Comparison of ENCODE assay signal across 11 cellular contexts in genomic region chr9:92762196-92762595, GRCh38. TPM values are rescaled to one million over a fixed set of nuclear protein-coding genes. Genes with fewer than 3 reads are reported as not detected.
A peak's percentile ranks its signal among the peaks of the same experiment; 100 is the strongest.
DNase-seq lines count a peak whose midpoint lies in the region; ATAC-seq, FAIRE-seq and TF ChIP-seq lines count a peak whose summit lies in the region.
"Had no signal": no experiment of that assay in that cellular context is flagged by ENCODE, and none has a peak within 500 bp of the region (broad histone marks: within the 10 kb centered on the region; RNA-seq: fewer than 3 reads in every experiment).

No MANE protein-coding gene starts in this region.

- H3K4me2 ChIP-seq in A549 (peak overlapping the region; percentile 98; the same call in 2 of the 3 replicates), DOHH2 (ENCODE audit: low read length) (peak overlapping the region; percentile 78)

- H3K79me2 ChIP-seq in DOHH2 (ENCODE audit: control insufficient read depth, low read length), result peaks cover 73% of the 10 kb centered on the region

- H3K4me3 ChIP-seq in A549, result no peak overlapping the region
- H3K4me3 ChIP-seq in DOHH2 (ENCODE audit: low read length), result peak overlapping the region; percentile 92
- H3K4me3 ChIP-seq in lower lobe of right lung, result peak overlapping the region; percentile 99
- peak overlapping the region in 1 of 2 donors; percentile 85 for H3K4me3 ChIP-seq in kidney (ENCODE audit: low read length in 2 of 2)

- H3K4me3 Mint-ChIP-seq in activated T-helper 2 cell treated with anti-CD3 and anti-CD28 coated beads, Interferon-gamma antibody, Interleukin-2, Interleukin-4, amounts not matched to agents 10 μg/mL and 5 μg/mL and 100 μg/mL, durations not matched to agents 14 hours and 24 hours and 36 hours (ENCODE audit: low read depth), result peak overlapping the region; percentile 95

- no peak for TF ChIP-seq CTCF in A549 (IDR thresholded peaks at IDR 0.05)
- TF ChIP-seq CTCF in DOHH2 (IDR thresholded peaks at IDR 0.05; ENCODE audit: low read depth, low read length, poor library complexity, severe bottlenecking), result no peak
- TF ChIP-seq CTCF in lower lobe of right lung (IDR thresholded peaks at IDR 0.05), result no peak
- TF ChIP-seq CTCF in kidney (IDR thresholded peaks at IDR 0.05; ENCODE audit: borderline replicate concordance, extremely low read depth, insufficient read depth), result no peak
- TF ChIP-seq CTCF in GM20000 (IDR thresholded peaks at IDR 0.05; ENCODE audit: extremely low read depth, missing control alignments), result no peak

- H3K27me3 ChIP-seq in DOHH2 (ENCODE audit: control insufficient read depth, low read length) (no peaks in the 10 kb centered on the region), lower lobe of right lung (ENCODE audit: low read depth) (no peaks in the 10 kb centered on the region)
- H3K27me3 ChIP-seq: esophagus muscularis mucosa, upper lobe of left lung had no signal

- H3K9me3 Mint-ChIP-seq in activated T-helper 2 cell treated with anti-CD3 and anti-CD28 coated beads, Interferon-gamma antibody, Interleukin-2, Interleukin-4, amounts not matched to agents 10 μg/mL and 5 μg/mL and 100 μg/mL, durations not matched to agents 14 hours and 24 hours and 36 hours, result no peaks in the 10 kb centered on the region

- no peak for TF ChIP-seq EP300 in A549 (IDR thresholded peaks at IDR 0.05)

- H3K9ac ChIP-seq in kidney (ENCODE audit: low read length in 2 of 2), result no peak overlapping the region

- peaks cover 30% of the 10 kb centered on the region for H4K20me1 ChIP-seq in DOHH2 (ENCODE audit: control insufficient read depth, insufficient read depth, low read depth, low read length)

- H3K4me1 ChIP-seq in A549, result peaks cover 18% of the 10 kb centered on the region
- peaks cover 41% of the 10 kb centered on the region for H3K4me1 ChIP-seq in DOHH2 (ENCODE audit: control insufficient read depth, low read length)
- H3K4me1 ChIP-seq in lower lobe of right lung, result peaks cover 55% of the 10 kb centered on the region
- H3K4me1 ChIP-seq in kidney (ENCODE audit: control insufficient read depth in 1 of 2, insufficient read depth in 1 of 2, low read depth in 1 of 2, low read length in 2 of 2), result peaks cover 16 to 34% of the 10 kb centered on the region in 2 donors

- no peaks in the 10 kb centered on the region for H3F3A ChIP-seq in DOHH2 (ENCODE audit: control insufficient read depth, insufficient read depth)

- ATAC-seq in A549 (no peak), lower lobe of right lung (no peak)

- H3K27ac ChIP-seq in A549, result no peak overlapping the region
- H3K27ac ChIP-seq in DOHH2 (ENCODE audit: low read depth, low read length), result no peak overlapping the region
- no peak overlapping the region for H3K27ac ChIP-seq in lower lobe of right lung
- H3K27ac ChIP-seq in kidney (ENCODE audit: low read depth in 2 of 2, low read length in 2 of 2), result no peak overlapping the region

- no peak for DNase-seq in A549 (ENCODE audit: low read depth in 1 of 2, low spot score in 1 of 2)
- DNase-seq in activated T-helper 2 cell treated with anti-CD3 and anti-CD28 coated beads, Interferon-gamma antibody, Interleukin-2, Interleukin-4, amounts not matched to agents 10 μg/mL and 5 μg/mL and 100 μg/mL, durations not matched to agents 14 hours and 24 hours and 36 hours (ENCODE audit: low spot score), result no peak
- DNase-seq in lower lobe of right lung, result no peak
- DNase-seq in dermis blood vessel endothelial cell, result no peak
- DNase-seq in kidney, result no peak
- DNase-seq in GM20000 (ENCODE audit: low spot score), result no peak
- DNase-seq in NCI-H446 treated with DMSO at 0.1 percent for 48 hours (lab: John Stamatoyannopoulos, UW), result no peak
- DNase-seq: activated gamma-delta T cell treated with Interleukin-2 at 50 U/mL for 16 hours, upper lobe of left lung had no signal

- H3K36me3 Mint-ChIP-seq in activated T-helper 2 cell treated with anti-CD3 and anti-CD28 coated beads, Interferon-gamma antibody, Interleukin-2, Interleukin-4, amounts not matched to agents 10 μg/mL and 5 μg/mL and 100 μg/mL, durations not matched to agents 14 hours and 24 hours and 36 hours (ENCODE audit: low read depth), result no peaks in the 10 kb centered on the region

- no peak overlapping the region for H3K27ac Mint-ChIP-seq in activated T-helper 2 cell treated with anti-CD3 and anti-CD28 coated beads, Interferon-gamma antibody, Interleukin-2, Interleukin-4, amounts not matched to agents 10 μg/mL and 5 μg/mL and 100 μg/mL, durations not matched to agents 14 hours and 24 hours and 36 hours

- POLR2A ChIA-PET in A549 (lab: Yijun Ruan, JAX), result no interaction called here

- FAIRE-seq in A549 (lab: Jason Lieb, UNC) (no peak), kidney (lab: Jason Lieb, UNC) (no peak)

- 90% methylated on average over 4 of the region's 4 CpGs for WGBS in A549 (ENCODE audit: missing lambda C conversion rate)

- no peaks in the 10 kb centered on the region for H3K9me2 ChIP-seq in DOHH2 (replicated peaks; ENCODE audit: control insufficient read depth, low read length)

- peaks cover 32% of the 10 kb centered on the region for H3K4me1 Mint-ChIP-seq in activated T-helper 2 cell treated with anti-CD3 and anti-CD28 coated beads, Interferon-gamma antibody, Interleukin-2, Interleukin-4, amounts not matched to agents 10 μg/mL and 5 μg/mL and 100 μg/mL, durations not matched to agents 14 hours and 24 hours and 36 hours (ENCODE audit: low read depth)

- H3K9me3 ChIP-seq in A549, result no peaks in the 10 kb centered on the region
- no peaks in the 10 kb centered on the region for H3K9me3 ChIP-seq in DOHH2 (ENCODE audit: control insufficient read depth, insufficient read depth, low read length)
- H3K9me3 ChIP-seq in lower lobe of right lung, result no peaks in the 10 kb centered on the region
- no peaks in the 10 kb centered on the region for H3K9me3 ChIP-seq in kidney (ENCODE audit: control insufficient read depth in 1 of 2, low read length in 2 of 2)
- H3K9me3 ChIP-seq: esophagus muscularis mucosa, upper lobe of left lung had no signal

- intact Hi-C loops in activated T-helper 2 cell treated with anti-CD3 and anti-CD28 coated beads, Interferon-gamma antibody, Interleukin-2, Interleukin-4, amounts not matched to agents 10 μg/mL and 5 μg/mL and 100 μg/mL, durations not matched to agents 14 hours and 24 hours and 36 hours (cut with micrococcal nuclease), result loop anchor here (10.0 kb wide), 1 partner anchor 1403 kb away; no protein-coding TSS in a partner anchor
- intact Hi-C loops in lower lobe of right lung (cut with DNase I) (no loop called here), kidney (cut with DNase I) (no loop called here)

- TF ChIP-seq POLR2A in A549 (IDR thresholded peaks at IDR 0.05; ENCODE audit: low read length), result no peak

- no peaks in the 10 kb centered on the region for H3K27me3 Mint-ChIP-seq in activated T-helper 2 cell treated with anti-CD3 and anti-CD28 coated beads, Interferon-gamma antibody, Interleukin-2, Interleukin-4, amounts not matched to agents 10 μg/mL and 5 μg/mL and 100 μg/mL, durations not matched to agents 14 hours and 24 hours and 36 hours (ENCODE audit: low read depth)

- no peak for TF ChIP-seq RAD21 in A549 (conservative IDR thresholded peaks at IDR 0.05 in 1 of 2, IDR thresholded peaks at IDR 0.05 in 1 of 2)

- peaks cover 22% of the 10 kb centered on the region for H3K36me3 ChIP-seq in DOHH2 (ENCODE audit: control insufficient read depth, low read length)
- no peaks in the 10 kb centered on the region for H3K36me3 ChIP-seq in lower lobe of right lung
- no peaks in the 10 kb centered on the region for H3K36me3 ChIP-seq in kidney (ENCODE audit: control insufficient read depth in 1 of 2, insufficient read depth in 2 of 2, low read length in 2 of 2)
- H3K36me3 ChIP-seq: esophagus muscularis mucosa, upper lobe of left lung had no signal

- CTCF ChIA-PET in A549 (lab: Yijun Ruan, JAX), result no interaction called here

TF ChIP-seq in A549, 52 proteins besides CTCF, POLR2A, EP300 and RAD21 (continues in another document):
- TF ChIP-seq PBX3 (IDR thresholded peaks at IDR 0.05), result no peak
- no peak for TF ChIP-seq POLR2AphosphoS2 (conservative IDR thresholded peaks at IDR 0.05; ENCODE audit: low read length)
- TF ChIP-seq ESRRA (IDR thresholded peaks at IDR 0.05; ENCODE audit: borderline replicate concordance, low read length), result no peak
- TF ChIP-seq HOXB5 (CRISPR knock-in tag; IDR thresholded peaks at IDR 0.05), result no peak
- no peak for TF ChIP-seq BHLHE40 (IDR thresholded peaks at IDR 0.05; ENCODE audit: low read depth, low read length)
- TF ChIP-seq FOXS1 (CRISPR knock-in tag; IDR thresholded peaks at IDR 0.05), result no peak
- no peak for TF ChIP-seq GATA3 (IDR thresholded peaks at IDR 0.05; ENCODE audit: borderline replicate concordance)
- no peak for TF ChIP-seq TP53 (CRISPR knock-in tag; IDR thresholded peaks at IDR 0.05)
- TF ChIP-seq CBX2 (IDR thresholded peaks at IDR 0.05; ENCODE audit: borderline replicate concordance, low read depth), result no peak
- no peak for TF ChIP-seq PHF8 (IDR thresholded peaks at IDR 0.05; ENCODE audit: borderline replicate concordance, low read depth)
- no peak for TF ChIP-seq FOSL2 (IDR thresholded peaks at IDR 0.05)
- no peak for TF ChIP-seq FOSL2 (CRISPR knock-in tag; IDR thresholded peaks at IDR 0.05)
- TF ChIP-seq FOSB (CRISPR knock-in tag; IDR thresholded peaks at IDR 0.05), result no peak
- no peak for TF ChIP-seq ZC3H11A (IDR thresholded peaks at IDR 0.05)
- TF ChIP-seq SMC3 (IDR thresholded peaks at IDR 0.05), result no peak
- no peak for TF ChIP-seq JUNB (IDR thresholded peaks at IDR 0.05)

RNA-seq across cellular contexts. Expression of gene BICD2, which starts 2.4 kb away (rescaled TPM):
- 10.2 and 11.6 TPM in 2 replicates for polyA plus RNA-seq in A549 (2011; rRNA removed)
- polyA plus RNA-seq in A549 (2012; cell fraction: cytosol; rRNA removed), result 17.7 and 21.0 TPM in 2 replicates
- polyA plus RNA-seq in A549 (2012; cell fraction: nucleus; rRNA removed), result 21.3 and 28.6 TPM in 2 replicates
- 24.7 to 26.7 TPM (median 26.1 TPM) in 3 replicates for polyA plus RNA-seq in A549 (2017; fragmentation: RNase III; extraction: RNeasy Plus Mini Kit Qiagen cat#74134 plus additional on column Dnase treatment)
- 8.6 and 9.4 TPM in 2 replicates for polyA minus RNA-seq in A549 (2011; rRNA and poly(A)+ RNA removed)
- total RNA-seq in activated T-helper 2 cell treated with anti-CD3 and anti-CD28 coated beads, Interferon-gamma antibody, Interleukin-2, Interleukin-4, amounts not matched to agents 10 μg/mL and 5 μg/mL and 100 μg/mL, durations not matched to agents 14 hours and 24 hours and 36 hours, result 22.8 and 23.6 TPM in 2 replicates
- total RNA-seq in lower lobe of right lung, result 34.9 TPM
- total RNA-seq in dermis blood vessel endothelial cell, result 54.5 and 74.2 TPM in 2 replicates
- 25.2 TPM for total RNA-seq in kidney
- polyA plus RNA-seq in kidney (ENCODE audit: insufficient read depth, low read depth, low replicate concordance), result 10.0 TPM
